ENCODE assay signal across 16 cellular contexts in genomic region chr10:118769898-118770600, GRCh38. TPM values are rescaled to one million over a fixed set of nuclear protein-coding genes. Genes with fewer than 3 reads are reported as not detected.
DNase-seq lines count a peak whose midpoint lies in the region; TF ChIP-seq lines count a peak whose summit lies in the region.
"Had no signal": no experiment of that assay in that cellular context is flagged by ENCODE, and none has a peak within 500 bp of the region (broad histone marks: within the 10 kb centered on the region; RNA-seq: fewer than 3 reads in every experiment).

No MANE protein-coding gene starts in this region.

- no peak overlapping the region for H4K91ac ChIP-seq in neuronal stem cell (ENCODE audit: low read depth, low read length, poor library complexity)

- no peak overlapping the region for H3K18ac ChIP-seq in neuronal stem cell (ENCODE audit: low read length)

- no peaks in the 10 kb centered on the region for H3K4me1 Mint-ChIP-seq in CD8-positive, alpha-beta memory T cell
- H3K4me1 Mint-ChIP-seq: B cell had no signal

- no peak overlapping the region for H2BK5ac ChIP-seq in neuronal stem cell (ENCODE audit: low read length)

- WGBS in esophagus muscularis mucosa: 90% methylated on average over 9 of the region's 9 CpGs
- WGBS in neuronal stem cell (ENCODE audit: extremely low coverage in 2 of 2, insufficient read length in 2 of 2, insufficient replicate concordance in 1 of 2), 2 donors: no CpG with 5 or more reads among the region's 9 CpGs

- H3K4ac ChIP-seq in neuronal stem cell (ENCODE audit: low read length): no peak overlapping the region

- H3K4me3 Mint-ChIP-seq in CD8-positive, alpha-beta memory T cell: no peak overlapping the region
- H3K4me3 Mint-ChIP-seq: B cell; CD8-positive, alpha-beta T cell; GM23338; HFFc6 had no signal

- CTCF ChIA-PET in CD8-positive, alpha-beta memory T cell (lab: Charles Lee): no interaction called here
- CTCF ChIA-PET in HEK293 (lab: Yijun Ruan, JAX): interaction anchor here (0.6 kb wide), 1 partner anchor 774 kb away, joined by 3 read pairs; no protein-coding TSS in a partner anchor

- H3K27ac Mint-ChIP-seq in CD8-positive, alpha-beta memory T cell: peak overlapping the region in 3 of 8 donors; percentile 23 to 59 (median 29)
- H3K27ac Mint-ChIP-seq: B cell; CD8-positive, alpha-beta T cell; GM23338; HFFc6 had no signal

- no peaks in the 10 kb centered on the region for H3K9me3 ChIP-seq in CD8-positive, alpha-beta memory T cell (ENCODE audit: low read length)
- H3K9me3 ChIP-seq in HEK293 (ENCODE audit: control insufficient read depth, insufficient read depth, low read depth, low read length) (no peaks in the 10 kb centered on the region), esophagus muscularis mucosa (no peaks in the 10 kb centered on the region), neuronal stem cell (replicated peaks in 1 of 2; ENCODE audit: control insufficient read depth in 2 of 2, insufficient read depth in 1 of 2, low read depth in 1 of 2, low read length in 2 of 2) (peaks cover 0 to 2% of the 10 kb centered on the region in 2 donors)

- H2AFZ ChIP-seq in neuronal stem cell (ENCODE audit: low read length): no peak overlapping the region
- H2AFZ ChIP-seq: GM23338 had no signal

- no peaks in the 10 kb centered on the region for H3K79me1 ChIP-seq in neuronal stem cell (ENCODE audit: low read depth, low read length)

- no peak overlapping the region for H2BK15ac ChIP-seq in neuronal stem cell (ENCODE audit: low read length)

- no peak for TF ChIP-seq EP300 in esophagus muscularis mucosa (IDR thresholded peaks at IDR 0.05)

- H3K4me3 ChIP-seq in CD8-positive, alpha-beta memory T cell (ENCODE audit: low read length): no peak overlapping the region
- H3K4me3 ChIP-seq in HEK293 (ENCODE audit: low read depth, low read length) (no peak overlapping the region), esophagus muscularis mucosa (no peak overlapping the region), neuronal stem cell (ENCODE audit: low read length in 2 of 2) (no peak overlapping the region)
- H3K4me3 ChIP-seq: BLaER1 treated with 17β-estradiol and CSF1 and Interleukin-3, amounts not matched to agents 10 nM and 100 nM; GM23338 had no signal

- H3K9ac ChIP-seq in neuronal stem cell (ENCODE audit: low read depth, low read length, poor library complexity): no peak overlapping the region
- H3K9ac ChIP-seq: BLaER1 treated with 17β-estradiol and CSF1 and Interleukin-3, amounts not matched to agents 10 nM and 100 nM had no signal

- H2AK5ac ChIP-seq in neuronal stem cell (ENCODE audit: low read depth, low read length): no peak overlapping the region

- no peak overlapping the region for H2BK12ac ChIP-seq in neuronal stem cell (ENCODE audit: low read length)

- H3K14ac ChIP-seq in neuronal stem cell (ENCODE audit: low read length): no peak overlapping the region

- no peak overlapping the region for H2BK120ac ChIP-seq in neuronal stem cell (ENCODE audit: low read depth, low read length)

- H3K9me3 Mint-ChIP-seq in CD8-positive, alpha-beta memory T cell: no peaks in the 10 kb centered on the region
- H3K9me3 Mint-ChIP-seq: CD8-positive, alpha-beta T cell; HFFc6 had no signal

- H3K4me2 ChIP-seq in neuronal stem cell (ENCODE audit: insufficient read depth, low read length, poor library complexity, severe bottlenecking): no peak overlapping the region
- H3K4me2 ChIP-seq: BLaER1 treated with 17β-estradiol and CSF1 and Interleukin-3, amounts not matched to agents 10 nM and 100 nM; GM23338 had no signal

- no peak for TF ChIP-seq POLR2A in esophagus muscularis mucosa (IDR thresholded peaks at IDR 0.05; ENCODE audit: low read depth)

- POLR2A ChIA-PET in CD8-positive, alpha-beta memory T cell (lab: Charles Lee): no interaction called here
- POLR2A ChIA-PET in HEK293 (lab: Yijun Ruan, JAX): no interaction called here

- H3K4me1 ChIP-seq in CD8-positive, alpha-beta memory T cell (ENCODE audit: insufficient read depth, low read length): no peaks in the 10 kb centered on the region
- H3K4me1 ChIP-seq in HEK293 (ENCODE audit: control insufficient read depth, insufficient read depth, low read length): no peaks in the 10 kb centered on the region
- H3K4me1 ChIP-seq in esophagus muscularis mucosa: no peaks in the 10 kb centered on the region
- H3K4me1 ChIP-seq in neuronal stem cell (ENCODE audit: control insufficient read depth in 2 of 2, insufficient read depth in 1 of 2, low read depth in 1 of 2, low read length in 2 of 2): no peaks in the 10 kb centered on the region
- H3K4me1 ChIP-seq: BLaER1 treated with 17β-estradiol and CSF1 and Interleukin-3, amounts not matched to agents 10 nM and 100 nM had no signal

- peak overlapping the region; percentile 57 for H3K23ac ChIP-seq in neuronal stem cell (ENCODE audit: low read depth, low read length, poor library complexity)

- H3K27me3 ChIP-seq in CD8-positive, alpha-beta memory T cell (ENCODE audit: insufficient read depth, low read length, poor library complexity, severe bottlenecking): no peaks in the 10 kb centered on the region
- H3K27me3 ChIP-seq in esophagus muscularis mucosa (no peaks in the 10 kb centered on the region), neuronal stem cell (ENCODE audit: control insufficient read depth in 3 of 3, insufficient read depth in 3 of 3, low read depth in 1 of 3, low read length in 3 of 3) (peaks cover 0 to 6% (median 0%) of the 10 kb centered on the region in 3 experiments)
- H3K27me3 ChIP-seq: BLaER1 treated with 17β-estradiol and CSF1 and Interleukin-3, amounts not matched to agents 10 nM and 100 nM had no signal

- DNase-seq in CD8-positive, alpha-beta memory T cell: no peak
- DNase-seq in esophagus muscularis mucosa (ENCODE audit: extremely low spot score): peak; percentile 74
- no peak for DNase-seq in neuronal stem cell (ENCODE audit: low spot score)
- DNase-seq in central memory CD4-positive, alpha-beta T cell: no peak
- DNase-seq in RKO (ENCODE audit: low spot score): no peak
- no peak for DNase-seq in MV-4-11 (lab: John Stamatoyannopoulos, UW)
- DNase-seq in NK-92 treated with Interleukin-12 subunit alpha and Interleukin-12 subunit beta, amount 100 ng/mL, for 24 hours (lab: John Stamatoyannopoulos, UW): no peak
- DNase-seq: CD8-positive, alpha-beta T cell; COR-L47; HCEC 1CT; HFFc6; IMR-90 had no signal

- no peaks in the 10 kb centered on the region for H3K36me3 ChIP-seq in CD8-positive, alpha-beta memory T cell (ENCODE audit: insufficient read depth, low read length)
- H3K36me3 ChIP-seq in HEK293 (ENCODE audit: control insufficient read depth in 2 of 2, insufficient read depth in 1 of 2, low read length in 2 of 2): no peaks in the 10 kb centered on the region
- H3K36me3 ChIP-seq in esophagus muscularis mucosa: no peaks in the 10 kb centered on the region
- H3K36me3 ChIP-seq in neuronal stem cell (replicated peaks in 1 of 2; ENCODE audit: control insufficient read depth in 2 of 2, insufficient read depth in 2 of 2, low read length in 2 of 2): no peaks in the 10 kb centered on the region
- H3K36me3 ChIP-seq: BLaER1 treated with 17β-estradiol and CSF1 and Interleukin-3, amounts not matched to agents 10 nM and 100 nM had no signal

- TF ChIP-seq CTCF in HEK293 (tag by site-specific recombination; IDR thresholded peaks at IDR 0.05) (no peak), esophagus muscularis mucosa (IDR thresholded peaks at IDR 0.05) (no peak)

- H4K8ac ChIP-seq in neuronal stem cell (ENCODE audit: low read depth, low read length): no peak overlapping the region

- intact Hi-C loops in esophagus muscularis mucosa (cut with DNase I): no loop called here

- peak overlapping the region; percentile 24 for H3K27ac ChIP-seq in CD8-positive, alpha-beta memory T cell (ENCODE audit: low read depth, low read length)
- H3K27ac ChIP-seq in HEK293 (ENCODE audit: extremely low read depth, low read depth, low read length) (no peak overlapping the region), esophagus muscularis mucosa (replicated peaks in 1 of 4) (no peak overlapping the region), neuronal stem cell (replicated peaks; ENCODE audit: low read length) (no peak overlapping the region)
- H3K27ac ChIP-seq: BLaER1 treated with 17β-estradiol and CSF1 and Interleukin-3, amounts not matched to agents 10 nM and 100 nM had no signal

- no peaks in the 10 kb centered on the region for H3K36me3 Mint-ChIP-seq in CD8-positive, alpha-beta memory T cell
- H3K36me3 Mint-ChIP-seq: CD8-positive, alpha-beta T cell had no signal

- H3K27me3 Mint-ChIP-seq in CD8-positive, alpha-beta memory T cell: peaks cover 1 to 4% of the 10 kb centered on the region in 2 donors

TF ChIP-seq in HEK293, 187 proteins besides CTCF, POLR2A, EP300 and RAD21:
- TF ChIP-seq, protein P1, sequence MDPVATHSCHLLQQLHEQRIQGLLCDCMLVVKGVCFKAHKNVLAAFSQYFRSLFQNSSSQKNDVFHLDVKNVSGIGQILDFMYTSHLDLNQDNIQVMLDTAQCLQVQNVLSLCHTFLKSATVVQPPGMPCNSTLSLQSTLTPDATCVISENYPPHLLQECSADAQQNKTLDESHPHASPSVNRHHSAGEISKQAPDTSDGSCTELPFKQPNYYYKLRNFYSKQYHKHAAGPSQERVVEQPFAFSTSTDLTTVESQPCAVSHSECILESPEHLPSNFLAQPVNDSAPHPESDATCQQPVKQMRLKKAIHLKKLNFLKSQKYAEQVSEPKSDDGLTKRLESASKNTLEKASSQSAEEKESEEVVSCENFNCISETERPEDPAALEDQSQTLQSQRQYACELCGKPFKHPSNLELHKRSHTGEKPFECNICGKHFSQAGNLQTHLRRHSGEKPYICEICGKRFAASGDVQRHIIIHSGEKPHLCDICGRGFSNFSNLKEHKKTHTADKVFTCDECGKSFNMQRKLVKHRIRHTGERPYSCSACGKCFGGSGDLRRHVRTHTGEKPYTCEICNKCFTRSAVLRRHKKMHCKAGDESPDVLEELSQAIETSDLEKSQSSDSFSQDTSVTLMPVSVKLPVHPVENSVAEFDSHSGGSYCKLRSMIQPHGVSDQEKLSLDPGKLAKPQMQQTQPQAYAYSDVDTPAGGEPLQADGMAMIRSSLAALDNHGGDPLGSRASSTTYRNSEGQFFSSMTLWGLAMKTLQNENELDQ (tag by site-specific recombination; IDR thresholded peaks at IDR 0.05; ENCODE audit: low read depth): no peak
- 0 out of 2 replicates have a peak, but pooled peaks have one; percentile 13 for TF ChIP-seq EGR2 (tag by site-specific recombination; IDR thresholded peaks at IDR 0.05; ENCODE audit: low read depth)
- 0 out of 2 replicates have a peak, but pooled peaks have one; percentile 7 for TF ChIP-seq ZFHX2 (tag by site-specific recombination; conservative IDR thresholded peaks at IDR 0.05)

RNA-seq across cellular contexts. Expression of gene CACUL1, which starts 15.3 kb away (rescaled TPM):
- 10 to 100 TPM; 29.0 to 31.3 TPM for total RNA-seq in CD8-positive, alpha-beta memory T cell
- polyA plus RNA-seq in CD8-positive, alpha-beta memory T cell: 39.2 TPM
- total RNA-seq in esophagus muscularis mucosa: 10 to 100 TPM; 30.8 to 44.4 (median 33.3) TPM
- polyA plus RNA-seq in neuronal stem cell (2013, experiment 1 of 2): 68.0 TPM
- 78.2 TPM for polyA plus RNA-seq in neuronal stem cell (2013, experiment 2 of 2)
